In the genomic region with DNA sequence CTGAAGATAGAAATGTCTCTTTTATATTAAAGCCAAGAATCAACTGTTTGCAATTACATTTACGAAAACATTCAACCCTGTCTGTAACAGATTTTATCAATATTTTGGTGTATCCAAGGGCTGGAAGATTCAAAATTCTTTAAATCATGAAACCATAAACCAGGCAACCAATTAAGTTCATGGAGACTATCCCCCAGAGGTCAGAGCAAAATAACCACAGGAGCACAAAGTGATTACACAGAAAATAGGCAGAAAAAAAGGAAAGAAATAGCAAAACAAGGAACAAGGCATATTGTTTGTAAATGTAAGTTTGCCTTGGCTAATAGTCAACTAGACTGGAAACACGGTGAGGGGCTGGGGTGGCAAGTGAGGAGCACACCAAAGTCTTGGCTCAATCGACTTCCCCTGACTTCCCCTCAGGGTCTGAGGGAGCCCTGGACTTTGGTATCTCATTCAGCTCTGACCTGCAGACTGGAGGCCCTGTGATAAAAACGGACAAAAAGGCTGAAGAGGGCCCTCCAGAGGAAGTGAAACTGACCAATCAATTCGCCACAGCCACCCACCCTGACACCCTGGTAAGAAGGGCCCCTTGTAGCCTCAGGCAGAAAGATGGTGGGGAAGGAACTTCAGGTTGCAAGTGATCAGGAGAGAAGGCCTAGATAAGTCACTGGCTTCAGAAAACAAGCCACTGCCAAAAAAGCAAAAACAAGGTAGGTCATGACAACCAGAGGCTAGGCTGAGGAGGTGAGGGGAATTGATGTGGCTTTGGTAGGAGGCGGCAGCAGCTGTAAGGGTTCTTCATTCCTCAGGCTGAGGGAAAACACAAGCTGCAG, we compare ENCODE assay signal across 8 cellular contexts. TPM values are rescaled to one million over a fixed set of nuclear protein-coding genes. Genes with fewer than 3 reads are reported as not detected.
A peak's percentile ranks its signal among the peaks of the same experiment; 100 is the strongest.
DNase-seq lines count a peak whose midpoint lies in the region; ATAC-seq and TF ChIP-seq lines count a peak whose summit lies in the region.

No MANE protein-coding gene starts in this region.

- peak overlapping the region; percentile 94 for H3K27ac Mint-ChIP-seq in activated CD8-positive, alpha-beta T cell treated with anti-CD3 and anti-CD28 coated beads for 36 hours
- peak overlapping the region; percentile 36 for H3K27ac Mint-ChIP-seq in neural crest cell (ENCODE audit: unreplicated experiment)

- CTCF ChIA-PET in activated CD8-positive, alpha-beta T cell treated with anti-CD3 and anti-CD28 coated beads for 36 hours (lab: Charles Lee) = interaction anchor here (0.9 to 4.8 kb wide), 12 partner anchors 9 to 305 kb away, joined by 3 to 26 read pairs (median 5); a partner anchor contains a TSS

- ATAC-seq in GM19023 (IDR thresholded peaks at IDR 0.05; ENCODE audit: unreplicated experiment) = peak; percentile 33
- peak; percentile 15 for ATAC-seq in activated CD8-positive, alpha-beta T cell treated with anti-CD3 and anti-CD28 coated beads for 36 hours

- H3K36me3 ChIP-seq in ACC112 (ENCODE audit: insufficient read depth, low read length) (no peaks in the 10 kb centered on the region; the same call in 1 of the 2 replicates), KOPT-K1 (ENCODE audit: insufficient read depth, low read length) (no peaks in the 10 kb centered on the region)

- POLR2A ChIA-PET in activated CD8-positive, alpha-beta T cell treated with anti-CD3 and anti-CD28 coated beads for 36 hours (lab: Charles Lee) = interaction anchor here (0.7 to 3.3 kb wide), 14 partner anchors 13 to 166 kb away, joined by 3 to 22 read pairs (median 4); no protein-coding TSS in a partner anchor

- intact Hi-C loops in activated CD8-positive, alpha-beta T cell treated with anti-CD3 and anti-CD28 coated beads for 36 hours (cut with micrococcal nuclease) = loop anchor here (5.0 kb wide), 3 partner anchors 34 to 214 kb away; no protein-coding TSS in a partner anchor

- peak; percentile 52 for DNase-seq in activated CD8-positive, alpha-beta T cell treated with anti-CD3 and anti-CD28 coated beads for 36 hours
- peak; percentile 33 for DNase-seq in epidermal melanocyte (ENCODE audit: insufficient read length, low spot score)
- peak; percentile 8 for DNase-seq in neural crest cell (ENCODE audit: low read depth, low spot score)
- no peak for DNase-seq in NCI-H1105 treated with DMSO at 0.1 percent for 48 hours (lab: John Stamatoyannopoulos, UW)
- DNase-seq in NK-92 (lab: John Stamatoyannopoulos, UW; ENCODE audit: unreplicated experiment) = no peak

- no peaks in the 10 kb centered on the region for H3K27me3 ChIP-seq in ACC112 (ENCODE audit: insufficient read depth, low read length)

- H3K36me3 Mint-ChIP-seq in activated CD8-positive, alpha-beta T cell treated with anti-CD3 and anti-CD28 coated beads for 36 hours (ENCODE audit: low read depth) = peaks cover 14% of the 10 kb centered on the region
- H3K36me3 Mint-ChIP-seq in neural crest cell (ENCODE audit: low read depth) = peaks cover 5% of the 10 kb centered on the region

- H3K4me1 Mint-ChIP-seq in activated CD8-positive, alpha-beta T cell treated with anti-CD3 and anti-CD28 coated beads for 36 hours (ENCODE audit: low read depth) = peaks cover 64% of the 10 kb centered on the region
- peaks cover 46% of the 10 kb centered on the region for H3K4me1 Mint-ChIP-seq in neural crest cell

- H3K4me3 Mint-ChIP-seq in activated CD8-positive, alpha-beta T cell treated with anti-CD3 and anti-CD28 coated beads for 36 hours = peak overlapping the region; percentile 98
- H3K4me3 Mint-ChIP-seq in neural crest cell = peak overlapping the region; percentile 100

- H3K4me1 ChIP-seq in ACC112 (ENCODE audit: control insufficient read depth, insufficient read depth, low read length, unreplicated experiment) = peaks cover 41% of the 10 kb centered on the region

- peaks cover 66% of the 10 kb centered on the region for H3K79me2 ChIP-seq in ACC112 (ENCODE audit: control insufficient read depth, insufficient read depth, low read length, unreplicated experiment)

- H2AFZ ChIP-seq in ACC112 (ENCODE audit: low read length, unreplicated experiment) = no peak overlapping the region

- H3K9me3 ChIP-seq in KOPT-K1 (ENCODE audit: insufficient read depth, low read length, poor library complexity, severe bottlenecking) = no peaks in the 10 kb centered on the region

- no peaks in the 10 kb centered on the region for H3K27me3 Mint-ChIP-seq in activated CD8-positive, alpha-beta T cell treated with anti-CD3 and anti-CD28 coated beads for 36 hours
- H3K27me3 Mint-ChIP-seq in neural crest cell (ENCODE audit: low read depth) = no peaks in the 10 kb centered on the region

- no peak for TF ChIP-seq CTCF in activated CD8-positive, alpha-beta T cell treated with anti-CD3 and anti-CD28 coated beads for 36 hours (IDR thresholded peaks at IDR 0.05)
- TF ChIP-seq CTCF in neural crest cell (conservative IDR thresholded peaks at IDR 0.05) = no peak

- peak overlapping the region; percentile 66 for H3K27ac ChIP-seq in ACC112 (ENCODE audit: low read depth, low read length)
- peak overlapping the region; percentile 77 for H3K27ac ChIP-seq in KOPT-K1 (ENCODE audit: low read depth, low read length, poor library complexity, severe bottlenecking)

- H3K9me3 Mint-ChIP-seq in activated CD8-positive, alpha-beta T cell treated with anti-CD3 and anti-CD28 coated beads for 36 hours = peaks cover 6% of the 10 kb centered on the region
- H3K9me3 Mint-ChIP-seq in neural crest cell = no peaks in the 10 kb centered on the region

- peak overlapping the region; percentile 91 for H3K4me3 ChIP-seq in ACC112 (ENCODE audit: low read depth, low read length)

RNA-seq across cellular contexts. Expression of a gene that starts 1.9 kb away (rescaled TPM):
- total RNA-seq in activated CD8-positive, alpha-beta T cell treated with anti-CD3 and anti-CD28 coated beads for 36 hours = 10 to 100 TPM; 18.7 to 24.1 TPM
- total RNA-seq in neural crest cell = 39.7 and 40.1 TPM in 2 replicates

RNA-seq across cellular contexts. Expression of a gene that starts 47.7 kb away (rescaled TPM):
- total RNA-seq in activated CD8-positive, alpha-beta T cell treated with anti-CD3 and anti-CD28 coated beads for 36 hours = 10 to 100 TPM; 50.0 to 50.2 TPM
- total RNA-seq in neural crest cell = 132 and 134 TPM in 2 replicates

Comparison
In these comparisons a context has a peak if more than half of its experiments do, and no peak if none do; other contexts are left out.
1. DNase-seq: peak in activated CD8-positive, alpha-beta T cell treated with anti-CD3 and anti-CD28 coated beads for 36 hours (single experiment), epidermal melanocyte (single experiment) and neural crest cell (single experiment); none in NCI-H1105 treated with DMSO at 0.1 percent for 48 hours (single experiment) and NK-92 (single experiment).